ENCODE assay signal across 8 cellular contexts in genomic region chr14:81164167-81164774, GRCh38. TPM values are rescaled to one million over a fixed set of nuclear protein-coding genes. Genes with fewer than 3 reads are reported as not detected.
DNase-seq lines count a peak whose midpoint lies in the region; ATAC-seq, FAIRE-seq and TF ChIP-seq lines count a peak whose summit lies in the region.

No MANE protein-coding gene starts in this region.

- H3K27me3 ChIP-seq in pancreas: no peaks in the 10 kb centered on the region

- WGBS in pancreas, 2 donors: 7 to 14% methylated on average over 1 of the region's 1 CpG

- no peaks in the 10 kb centered on the region for H3K36me3 ChIP-seq in pancreas

- no peaks in the 10 kb centered on the region for H3K9me3 ChIP-seq in pancreas

- H3K4me1 ChIP-seq in pancreas: peaks cover 0 to 6% (median 3%) of the 10 kb centered on the region in 3 donors

- TF ChIP-seq CTCF in fibroblast of pulmonary artery (IDR thresholded peaks at IDR 0.05; ENCODE audit: low read length, missing control alignments) (peak; percentile 74), pancreas (IDR thresholded peaks at IDR 0.05) (peak in 3 of 4 donors; percentile 22 to 45 (median 43))

- H3K27ac ChIP-seq in pancreas: no peak overlapping the region

- DNase-seq in ELF-1 (ENCODE audit: low read depth, low spot score) (peak; percentile 86), NCI-H524 treated with DMSO at 0.1 percent for 48 hours (lab: John Stamatoyannopoulos, UW) (peak; percentile 83), fibroblast of pulmonary artery (ENCODE audit: low read depth) (peak; percentile 80), pancreas (peak in 4 of 6 donors; percentile 37 to 77 (median 44)), epidermal melanocyte (ENCODE audit: insufficient read length, low spot score) (no peak)
- peak; percentile 65 for DNase-seq in activated CD8-positive, alpha-beta memory T cell treated with anti-CD3 and anti-CD28 coated beads for 24 hours

- intact Hi-C loops in pancreas (cut with DNase I): loop anchor here in 1 of 3 donors (10.0 kb wide), 1 partner anchor 169 kb away; no protein-coding TSS in a partner anchor

- H3K4me3 ChIP-seq in fibroblast of pulmonary artery (replicated peaks; ENCODE audit: low read depth, low read length) (no peak overlapping the region), pancreas (no peak overlapping the region)

- ATAC-seq in GM21423 (IDR thresholded peaks at IDR 0.05; ENCODE audit: unreplicated experiment) (peak; percentile 89), HG03571 (IDR thresholded peaks at IDR 0.05; ENCODE audit: unreplicated experiment) (peak; percentile 88), pancreas (peak; percentile 91 to 98 (median 96))

- no peak for FAIRE-seq in pancreas (lab: Jason Lieb, UNC)

RNA-seq across cellular contexts. Expression of gene GTF2A1, which starts 56.5 kb away (rescaled TPM):
- 10 to 100 TPM in 4 of 6 donors, 1 to 10 TPM in 2; 9.2 to 14.6 (median 11.5) TPM for total RNA-seq in pancreas
- 1 to 10 TPM; 2.4 to 5.3 TPM for polyA plus RNA-seq in pancreas
